8 cellular contexts compared by ENCODE assay signal in the genomic region with DNA sequence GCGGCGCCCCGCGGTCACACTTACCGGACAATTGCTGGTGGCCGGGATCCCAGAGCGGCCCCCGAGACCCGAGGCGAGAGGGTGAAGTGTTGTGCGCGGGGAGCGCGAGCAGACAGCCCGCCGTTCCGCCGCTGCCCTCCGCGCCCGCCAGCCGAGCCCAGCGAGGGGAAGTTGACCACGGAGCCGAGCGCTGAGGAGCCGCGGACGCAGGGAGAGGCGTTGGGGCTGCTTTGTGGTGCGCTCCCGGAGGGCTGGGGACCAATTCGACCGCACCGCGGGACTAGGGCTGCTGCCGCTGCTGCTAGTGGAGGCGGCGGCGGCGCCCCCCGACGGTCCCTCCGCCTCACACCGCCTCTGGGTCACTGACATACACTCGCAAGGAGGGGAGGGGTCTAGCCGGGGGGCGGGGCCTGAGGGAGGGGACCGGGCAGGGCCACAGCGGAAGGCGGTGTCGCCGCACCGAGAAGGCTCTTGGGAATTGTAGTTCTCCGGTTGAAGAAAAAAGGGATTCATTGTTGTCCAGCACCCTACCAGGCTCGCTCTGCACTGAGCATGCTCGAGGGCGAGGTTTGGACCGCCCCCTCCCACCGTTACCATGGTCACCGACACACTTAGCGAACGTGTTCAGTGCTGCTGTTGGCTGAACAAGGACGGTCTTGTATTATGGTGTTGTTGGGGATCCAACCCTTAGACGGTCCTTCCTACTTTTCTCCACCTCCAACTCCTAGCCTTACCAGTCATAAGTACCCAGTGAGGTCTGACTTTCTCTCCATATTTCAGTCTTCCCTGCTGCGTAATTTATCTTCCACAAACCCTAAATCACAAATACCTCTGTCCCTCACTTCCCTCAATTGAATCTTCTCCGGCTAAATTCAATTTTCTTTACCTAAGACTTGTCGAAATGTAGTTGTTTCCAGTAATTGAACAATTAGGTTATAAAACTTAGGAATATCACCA. TPM values are rescaled to one million over a fixed set of nuclear protein-coding genes. Genes with fewer than 3 reads are reported as not detected.
DNase-seq lines count a peak whose midpoint lies in the region; ATAC-seq, FAIRE-seq and TF ChIP-seq lines count a peak whose summit lies in the region.

A gene with protein sequence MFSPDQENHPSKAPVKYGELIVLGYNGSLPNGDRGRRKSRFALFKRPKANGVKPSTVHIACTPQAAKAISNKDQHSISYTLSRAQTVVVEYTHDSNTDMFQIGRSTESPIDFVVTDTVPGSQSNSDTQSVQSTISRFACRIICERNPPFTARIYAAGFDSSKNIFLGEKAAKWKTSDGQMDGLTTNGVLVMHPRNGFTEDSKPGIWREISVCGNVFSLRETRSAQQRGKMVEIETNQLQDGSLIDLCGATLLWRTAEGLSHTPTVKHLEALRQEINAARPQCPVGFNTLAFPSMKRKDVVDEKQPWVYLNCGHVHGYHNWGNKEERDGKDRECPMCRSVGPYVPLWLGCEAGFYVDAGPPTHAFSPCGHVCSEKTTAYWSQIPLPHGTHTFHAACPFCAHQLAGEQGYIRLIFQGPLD (minus strand): TSS at position 364 of the 957 bp plus-strand sequence. CDS start 36,110 bp downstream, outside the sequence.

- peaks cover 3% of the 10 kb centered on the region; the same call in 1 of the 2 replicates for H4K20me1 ChIP-seq in HepG2 (ENCODE audit: insufficient read depth, low read length)

- DNase-seq in CD1c-positive myeloid dendritic cell (ENCODE audit: extremely low spot score) (peak; percentile 92), NCI-H748 (lab: John Stamatoyannopoulos, UW; ENCODE audit: unreplicated experiment) (peak; percentile 96), dedifferentiated amniotic fluid mesenchymal stem cell (ENCODE audit: extremely low spot score) (peak; percentile 94), HepG2 (ENCODE audit: low spot score) (peak; percentile 100)
- DNase-seq in activated CD4-positive, alpha-beta T cell treated with anti-CD3 and anti-CD28 coated beads, Interleukin-2, amount 50 U/mL, for 1 hour: peak; percentile 91
- peak; percentile 92 for DNase-seq in stimulated activated CD4-positive, alpha-beta T cell treated with anti-CD3 and anti-CD28 coated beads, Interleukin-4, amount 100 ng/mL, for 1 hour

- peak within 1 kb of the TSS; percentile 90 to 100 (median 95) for H3K4me3 ChIP-seq in HepG2 (replicated peaks in 1 of 3; ENCODE audit: insufficient read depth in 1 of 3, low read depth in 2 of 3, low read length in 3 of 3)

- peak; percentile 78 for ATAC-seq in GM19372 (IDR thresholded peaks at IDR 0.05; ENCODE audit: low read depth, unreplicated experiment)
- peak; percentile 64 for ATAC-seq in HG03558 (IDR thresholded peaks at IDR 0.05; ENCODE audit: extremely low read depth, unreplicated experiment)
- peak; percentile 93 for ATAC-seq in HepG2

- TF ChIP-seq POLR2A in HepG2 (IDR thresholded peaks at IDR 0.05; ENCODE audit: insufficient read depth in 1 of 2, low read depth in 2 of 2, low read length in 2 of 2): peak; percentile 96 to 98

- BruUV-seq in HepG2 (replicated peaks; lab: Mats Ljungman, UMichigan): no TSS peak

- H3K4me1 ChIP-seq in HepG2 (ENCODE audit: insufficient read depth, low read length): peaks cover 44% of the 10 kb centered on the region

- FAIRE-seq in HepG2 (lab: Jason Lieb, UNC): peak; percentile 95

- TF ChIP-seq EP300 in HepG2 (IDR thresholded peaks at IDR 0.05; ENCODE audit: low read depth in 2 of 2, low read length in 2 of 2): 0 out of 4 replicates have a peak, but pooled peaks of 1 of the 2 experiments have one; percentile 22
- 0 out of 2 replicates have a peak, but pooled peaks have one; percentile 4 for TF ChIP-seq EP300 in HepG2 (CRISPR knock-in tag; IDR thresholded peaks at IDR 0.05; ENCODE audit: borderline replicate concordance)

- peaks cover 43% of the 10 kb centered on the region for H3K79me2 ChIP-seq in HepG2 (ENCODE audit: insufficient read depth, low read length)

- TF ChIP-seq RAD21 in HepG2 (CRISPR knock-in tag; IDR thresholded peaks at IDR 0.05): peak; percentile 83

- H2AFZ ChIP-seq in HepG2 (ENCODE audit: low read length): peak within 1 kb of the TSS; percentile 9

- CTCF ChIA-PET in HepG2 (lab: Yijun Ruan, JAX; ENCODE audit: low intra/inter-chr PET ratio, low total read pairs): interaction anchor here (0.7 kb wide), 1 partner anchor 95 kb away, joined by 3 read pairs; no protein-coding TSS in a partner anchor

- peak within 1 kb of the TSS; percentile 88 for H3K27ac ChIP-seq in HepG2 (ENCODE audit: extremely low read length, insufficient read depth, low read length)

- H3K9me3 ChIP-seq in HepG2 (ENCODE audit: low read length): no peaks in the 10 kb centered on the region

- peaks cover 2 to 4% of the 10 kb centered on the region in 2 experiments; a peak in 1 of 5 replicates for H3K36me3 ChIP-seq in HepG2 (replicated peaks in 1 of 2; ENCODE audit: control insufficient read depth in 1 of 2, insufficient read depth in 2 of 2, low read length in 2 of 2)

- POLR2A ChIA-PET in HepG2 (lab: Yijun Ruan, JAX): interaction anchor here (0.9 kb wide), 1 partner anchor 38 kb away, joined by 3 read pairs; no protein-coding TSS in a partner anchor

- peak within 1 kb of the TSS; percentile 82 for H3K4me2 ChIP-seq in HepG2 (ENCODE audit: low read depth, low read length)

- peak within 1 kb of the TSS; percentile 93 for H3K9ac ChIP-seq in HepG2 (ENCODE audit: insufficient read depth, low read depth, low read length)

- no peaks in the 10 kb centered on the region; a peak in 1 of 5 replicates for H3K27me3 ChIP-seq in HepG2 (ENCODE audit: control insufficient read depth in 1 of 2, insufficient read depth in 2 of 2, low read length in 2 of 2)

- intact Hi-C loops in HepG2 (cut with micrococcal nuclease; ENCODE audit: unreplicated experiment): loop anchor here (2.0 to 5.0 kb wide), 4 partner anchors 37 to 168 kb away; no protein-coding TSS in a partner anchor

- TF ChIP-seq CTCF in HepG2 (CRISPR knock-in tag; IDR thresholded peaks at IDR 0.05): peak; percentile 85

- in situ Hi-C loops in HepG2 (cut with HindIII; ENCODE audit: extremely low pct_ligation_motif_present, low pct_unique_long_range_greater_than_20kb): no loop called here

- WGBS in HepG2 (ENCODE audit: low lambda C conversion rate): 8% methylated on average over 24 of the region's 68 CpGs

TF ChIP-seq in HepG2, 621 proteins besides CTCF, POLR2A, EP300 and RAD21 (continues in another document):
- no peak for TF ChIP-seq ZBTB1 (CRISPR knock-in tag; IDR thresholded peaks at IDR 0.05; ENCODE audit: borderline replicate concordance)
- TF ChIP-seq, protein P1, sequence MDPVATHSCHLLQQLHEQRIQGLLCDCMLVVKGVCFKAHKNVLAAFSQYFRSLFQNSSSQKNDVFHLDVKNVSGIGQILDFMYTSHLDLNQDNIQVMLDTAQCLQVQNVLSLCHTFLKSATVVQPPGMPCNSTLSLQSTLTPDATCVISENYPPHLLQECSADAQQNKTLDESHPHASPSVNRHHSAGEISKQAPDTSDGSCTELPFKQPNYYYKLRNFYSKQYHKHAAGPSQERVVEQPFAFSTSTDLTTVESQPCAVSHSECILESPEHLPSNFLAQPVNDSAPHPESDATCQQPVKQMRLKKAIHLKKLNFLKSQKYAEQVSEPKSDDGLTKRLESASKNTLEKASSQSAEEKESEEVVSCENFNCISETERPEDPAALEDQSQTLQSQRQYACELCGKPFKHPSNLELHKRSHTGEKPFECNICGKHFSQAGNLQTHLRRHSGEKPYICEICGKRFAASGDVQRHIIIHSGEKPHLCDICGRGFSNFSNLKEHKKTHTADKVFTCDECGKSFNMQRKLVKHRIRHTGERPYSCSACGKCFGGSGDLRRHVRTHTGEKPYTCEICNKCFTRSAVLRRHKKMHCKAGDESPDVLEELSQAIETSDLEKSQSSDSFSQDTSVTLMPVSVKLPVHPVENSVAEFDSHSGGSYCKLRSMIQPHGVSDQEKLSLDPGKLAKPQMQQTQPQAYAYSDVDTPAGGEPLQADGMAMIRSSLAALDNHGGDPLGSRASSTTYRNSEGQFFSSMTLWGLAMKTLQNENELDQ (CRISPR knock-in tag; IDR thresholded peaks at IDR 0.05; ENCODE audit: borderline replicate concordance): no peak
- TF ChIP-seq ZNF350 (CRISPR knock-in tag; IDR thresholded peaks at IDR 0.05; ENCODE audit: borderline replicate concordance, low read depth): peak; percentile 76; the same call in 1 of the 2 replicates
- peak; percentile 62 for TF ChIP-seq SUZ12 (IDR thresholded peaks at IDR 0.05; ENCODE audit: low read depth, low read length)
- peak; percentile 65 for TF ChIP-seq ZFX (CRISPR knock-in tag; IDR thresholded peaks at IDR 0.05; ENCODE audit: low read depth)
- 0 out of 2 replicates have a peak, but pooled peaks have one; percentile 78 for TF ChIP-seq ZNF383 (CRISPR knock-in tag; IDR thresholded peaks at IDR 0.05; ENCODE audit: borderline replicate concordance)
- no peak; the same call in 1 of the 2 replicates for TF ChIP-seq ZKSCAN8 (CRISPR knock-in tag; IDR thresholded peaks at IDR 0.05; ENCODE audit: borderline replicate concordance)
- TF ChIP-seq ZNF468 (CRISPR knock-in tag; IDR thresholded peaks at IDR 0.05): no peak

RNA-seq across cellular contexts. Expression of the gene that starts here (rescaled TPM):
- 12.5 and 14.9 TPM in 2 replicates for total RNA-seq in HepG2 (2016; rRNA removed; fragmentation: Illumina TruSeq; extraction: Trizol)
- total RNA-seq in HepG2 (2016; cell fraction: cytosol; rRNA removed; fragmentation: Illumina TruSeq; extraction: Trizol; ENCODE audit: low read depth): 2.5 and 3.3 TPM in 2 replicates
- total RNA-seq in HepG2 (2016; cell fraction: insoluble cytoplasmic fraction; rRNA removed; fragmentation: Illumina TruSeq; extraction: Trizol): 12.6 and 13.4 TPM in 2 replicates
- 8.4 and 8.8 TPM in 2 replicates for total RNA-seq in HepG2 (2016; cell fraction: membrane; rRNA removed; fragmentation: Illumina TruSeq; extraction: Trizol)
- 15.1 and 17.0 TPM in 2 replicates for total RNA-seq in HepG2 (2016; cell fraction: nucleus; rRNA removed; fragmentation: Illumina TruSeq; extraction: Trizol)
- polyA plus RNA-seq in HepG2 (2011; rRNA removed): 12.9 and 16.2 TPM in 2 replicates
- 7.3 and 10.7 TPM in 2 replicates for polyA plus RNA-seq in HepG2 (2011; cell fraction: cytosol; rRNA removed)
- 13.3 and 15.0 TPM in 2 replicates for polyA plus RNA-seq in HepG2 (2011; cell fraction: nucleus; rRNA removed)
- polyA plus RNA-seq in HepG2 (2012): 16.2 and 18.9 TPM in 2 replicates
- polyA plus RNA-seq in HepG2 (2016; cell fraction: cytosol; fragmentation: Illumina TruSeq; extraction: Trizol; ENCODE audit: low read depth): 0.62 and 0.97 TPM in 2 replicates
- polyA plus RNA-seq in HepG2 (2016; cell fraction: insoluble cytoplasmic fraction; fragmentation: Illumina TruSeq; extraction: Trizol; ENCODE audit: low read depth): 13.0 and 13.7 TPM in 2 replicates
- 3.4 and 3.7 TPM in 2 replicates for polyA plus RNA-seq in HepG2 (2016; cell fraction: membrane; fragmentation: Illumina TruSeq; extraction: Trizol; ENCODE audit: low read depth)
- polyA plus RNA-seq in HepG2 (2016; cell fraction: nucleus; fragmentation: Illumina TruSeq; extraction: Trizol; ENCODE audit: insufficient read depth, low read depth): 16.7 and 17.7 TPM in 2 replicates
- polyA minus RNA-seq in HepG2 (2011; rRNA and poly(A)+ RNA removed; ENCODE audit: low replicate concordance): 2.3 and 28.4 TPM in 2 replicates
- 18.2 and 21.7 TPM in 2 replicates for polyA minus RNA-seq in HepG2 (2011; cell fraction: cytosol; rRNA and poly(A)+ RNA removed)
- polyA minus RNA-seq in HepG2 (2011; cell fraction: nucleus; rRNA and poly(A)+ RNA removed): 28.5 and 29.6 TPM in 2 replicates

Comparison
In these comparisons a context has a peak if more than half of its experiments do, and no peak if none do; other contexts are left out.
1. Peak in every context shown above with its lines: DNase-seq, ATAC-seq, H3K4me3 ChIP-seq and H3K27ac ChIP-seq.